In the genomic region with DNA sequence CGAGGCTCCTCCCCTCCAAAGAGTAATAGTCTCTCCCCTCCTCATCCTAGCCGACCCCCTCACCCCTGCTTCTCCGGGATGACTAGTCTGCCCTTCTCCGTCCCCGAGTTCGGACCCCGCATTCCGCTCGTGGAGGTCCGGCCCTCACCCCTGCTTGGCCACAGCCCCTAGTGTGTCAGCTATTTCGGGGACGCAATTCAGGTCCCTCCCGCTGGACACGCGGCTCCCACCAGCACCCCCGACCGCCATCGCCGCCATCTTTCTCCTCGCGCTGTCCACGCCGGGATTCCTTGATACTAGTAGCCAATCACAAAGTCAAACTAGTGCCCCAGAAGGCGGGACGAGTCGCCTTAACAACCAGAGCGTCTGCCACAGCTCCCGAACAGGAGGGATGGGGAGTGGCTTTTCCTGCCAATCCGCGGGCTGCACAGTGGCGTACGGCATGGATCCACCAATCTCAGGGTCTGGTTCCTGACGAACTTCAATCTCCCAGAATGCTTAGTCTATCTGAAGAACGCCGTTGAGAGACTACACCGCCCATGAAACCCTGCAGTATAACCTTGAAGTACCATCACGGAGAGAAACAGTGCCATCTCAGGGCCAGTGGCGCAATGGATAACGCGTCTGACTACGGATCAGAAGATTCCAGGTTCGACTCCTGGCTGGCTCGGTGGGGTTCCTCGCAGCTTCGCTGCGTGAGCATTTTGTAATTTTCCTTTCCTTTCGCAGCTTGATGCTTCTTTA, we compare ENCODE assay signal across 8 cellular contexts. TPM values are rescaled to one million over a fixed set of nuclear protein-coding genes. Genes with fewer than 3 reads are reported as not detected.
A peak's percentile ranks its signal among the peaks of the same experiment; 100 is the strongest.
DNase-seq lines count a peak whose midpoint lies in the region; TF ChIP-seq lines count a peak whose summit lies in the region.

A gene (minus strand): TSS at position 273 of the 744 bp plus-strand sequence. CDS start 15 bp downstream, at position 258.

- H3K9ac ChIP-seq in subcutaneous abdominal adipose tissue (ENCODE audit: low read length in 5 of 5) = peak within 1 kb of the TSS; percentile 79 to 93 (median 84)

- H3K27me3 ChIP-seq in SJSA1 (replicated peaks) (no peaks in the 10 kb centered on the region), neuron (ENCODE audit: insufficient read depth, low read length) (no peaks in the 10 kb centered on the region), subcutaneous abdominal adipose tissue (ENCODE audit: control insufficient read depth in 5 of 5, insufficient read depth in 4 of 5, low read length in 5 of 5) (peaks cover 0 to 3% (median 0%) of the 10 kb centered on the region in 5 donors)

- H3K36me3 ChIP-seq in SJSA1 (peaks cover 28% of the 10 kb centered on the region), neuron (ENCODE audit: insufficient read depth, low read length) (peaks cover 26% of the 10 kb centered on the region), subcutaneous abdominal adipose tissue (ENCODE audit: control insufficient read depth in 5 of 5, insufficient read depth in 5 of 5, low read length in 5 of 5) (peaks cover 0 to 22% (median 14%) of the 10 kb centered on the region in 5 donors)

- TF ChIP-seq CTCF in HFF-Myc (IDR thresholded peaks at IDR 0.05; ENCODE audit: low read depth, low read length, missing control alignments) = no peak

- H3K9me3 ChIP-seq in SJSA1 (replicated peaks) = no peaks in the 10 kb centered on the region
- no peaks in the 10 kb centered on the region for H3K9me3 ChIP-seq in neuron (ENCODE audit: low read length)
- H3K9me3 ChIP-seq in subcutaneous abdominal adipose tissue (ENCODE audit: control insufficient read depth in 5 of 5, low read length in 5 of 5) = no peaks in the 10 kb centered on the region

- DNase-seq in GM04503 (ENCODE audit: low read depth) (peak; percentile 99), HFF-Myc (ENCODE audit: extremely low read depth, low read depth) (peak; percentile 100), MV-4-11 (lab: John Stamatoyannopoulos, UW) (peak; percentile 100), SJSA1 (ENCODE audit: low read depth in 1 of 2, low spot score in 2 of 2) (peak; percentile 99), foreskin melanocyte (peak; percentile 99)
- DNase-seq in activated naive CD4-positive, alpha-beta T cell (lab: John Stamatoyannopoulos, UW) = peak; percentile 88 to 97 (median 92)

- H3K4me3 ChIP-seq in HFF-Myc (replicated peaks; ENCODE audit: low read depth, low read length) = peak within 1 kb of the TSS; percentile 92
- H3K4me3 ChIP-seq in SJSA1 = peak within 1 kb of the TSS; percentile 61
- peak within 1 kb of the TSS; percentile 89 for H3K4me3 ChIP-seq in neuron (ENCODE audit: low read length)
- H3K4me3 ChIP-seq in subcutaneous abdominal adipose tissue (ENCODE audit: low read depth in 1 of 5, low read length in 5 of 5) = peak within 1 kb of the TSS; percentile 91 to 99 (median 96)

- H3K4me1 ChIP-seq in SJSA1 (replicated peaks) (peaks cover 12% of the 10 kb centered on the region), neuron (ENCODE audit: insufficient read depth, low read length) (peaks cover 21% of the 10 kb centered on the region), subcutaneous abdominal adipose tissue (ENCODE audit: control insufficient read depth in 5 of 5, insufficient read depth in 5 of 5, low read length in 5 of 5) (peaks cover 10 to 29% (median 18%) of the 10 kb centered on the region in 5 donors)

- H3K27ac ChIP-seq in SJSA1 (peak within 1 kb of the TSS; percentile 55), subcutaneous abdominal adipose tissue (ENCODE audit: low read depth, low read length) (peak within 1 kb of the TSS; percentile 96)

- peak within 1 kb of the TSS; percentile 79 for H2AFZ ChIP-seq in neuron (ENCODE audit: low read depth, low read length)

RNA-seq across cellular contexts. Expression of the gene that starts here (rescaled TPM):
- 43.9 and 67.8 TPM in 2 replicates for total RNA-seq in SJSA1 (2014; rRNA removed; shearing (Covaris generic))

Comparison
In these comparisons a context has a peak if more than half of its experiments do, and no peak if none do; other contexts are left out.
1. Peak in every context shown above with its lines: DNase-seq, H3K4me3 ChIP-seq and H3K27ac ChIP-seq.